23 cellular contexts compared by ENCODE assay signal in the genomic region with DNA sequence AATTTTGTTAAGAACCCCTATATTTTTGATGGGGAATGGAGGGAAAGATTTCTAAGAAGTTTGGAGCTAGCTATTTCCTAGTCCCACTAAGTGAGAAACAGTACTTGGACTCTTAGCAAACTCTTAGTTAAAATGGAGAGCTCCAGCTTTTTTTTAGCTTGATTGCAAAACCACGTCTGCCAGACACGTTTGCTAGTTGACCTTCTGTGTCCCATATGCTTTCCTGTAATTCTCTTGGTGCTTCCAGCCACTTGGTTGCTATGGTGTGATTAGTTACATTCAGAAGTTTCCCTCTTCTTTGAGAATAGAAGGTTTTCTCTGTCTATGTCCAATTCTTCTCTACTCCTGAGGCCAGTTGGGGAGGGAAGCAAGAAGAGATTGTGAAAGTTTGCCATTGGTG.
"Had no signal": no experiment of that assay in that cellular context is flagged by ENCODE, and none has a peak within 500 bp of the region (broad histone marks: within the 10 kb centered on the region; RNA-seq: fewer than 3 reads in every experiment).

No MANE protein-coding gene starts in this region.

- ATAC-seq: activated CD8-positive, alpha-beta T cell treated with anti-CD3 and anti-CD28 coated beads for 36 hours; activated T-helper 17 cell treated with anti-CD3 and anti-CD28 coated beads, Interleukin-2, amount 50 U/mL, for 72 hours; left lobe of liver; natural killer cell treated with Interleukin-12 subunit alpha and Interleukin-12 subunit beta and Interleukin-15 and Interleukin-18, amount 100 ng/mL, for 72 hours; pancreas; sciatic nerve; stimulated activated memory B cell treated with anti-CD40 and anti-IgM and Interleukin-4, amounts not matched to agents 10 μg/mL and 1 μg/mL and 100 μg/mL, for 72 hours had no signal

- H3K27me3 ChIP-seq: brain microvascular endothelial cell, esophagus muscularis mucosa, neutrophil, pancreas, upper lobe of left lung had no signal

- DNase-seq: activated CD4-positive, alpha-beta T cell treated with anti-CD3 and anti-CD28 coated beads, Interleukin-2, amount 10 ng/mL, durations not matched to agents 24 days and 14 days; activated naive CD4-positive, alpha-beta T cell; activated naive CD8-positive, alpha-beta T cell treated with anti-CD3 and anti-CD28 coated beads for 36 hours; activated T-cell treated with anti-CD3 and anti-CD28 coated beads, Interleukin-2, amount 50 U/mL, for 1 hour; aorta; brain microvascular endothelial cell; central memory CD4-positive, alpha-beta T cell; pancreas; stimulated activated CD4-positive, alpha-beta T cell treated with anti-CD3 and anti-CD28 coated beads, Interleukin-4, amount 100 ng/mL, for 4 hours; T-helper 1 cell; T1000; upper lobe of left lung had no signal

- H3K27ac ChIP-seq: brain microvascular endothelial cell, coronary artery, esophagus muscularis mucosa, neutrophil, pancreas, thoracic aorta, upper lobe of left lung had no signal

- H3K36me3 ChIP-seq: brain microvascular endothelial cell, esophagus muscularis mucosa, neutrophil, pancreas, thoracic aorta, upper lobe of left lung had no signal

- H3K9me3 ChIP-seq: esophagus muscularis mucosa, neutrophil, pancreas, thoracic aorta, upper lobe of left lung had no signal

- H3K4me1 ChIP-seq: esophagus muscularis mucosa, pancreas, upper lobe of left lung had no signal

- H3K4me3 ChIP-seq: coronary artery, esophagus muscularis mucosa, lung, pancreas, thoracic aorta, upper lobe of left lung had no signal
